Comparison of ENCODE assay signal across 8 cellular contexts in the genomic region with DNA sequence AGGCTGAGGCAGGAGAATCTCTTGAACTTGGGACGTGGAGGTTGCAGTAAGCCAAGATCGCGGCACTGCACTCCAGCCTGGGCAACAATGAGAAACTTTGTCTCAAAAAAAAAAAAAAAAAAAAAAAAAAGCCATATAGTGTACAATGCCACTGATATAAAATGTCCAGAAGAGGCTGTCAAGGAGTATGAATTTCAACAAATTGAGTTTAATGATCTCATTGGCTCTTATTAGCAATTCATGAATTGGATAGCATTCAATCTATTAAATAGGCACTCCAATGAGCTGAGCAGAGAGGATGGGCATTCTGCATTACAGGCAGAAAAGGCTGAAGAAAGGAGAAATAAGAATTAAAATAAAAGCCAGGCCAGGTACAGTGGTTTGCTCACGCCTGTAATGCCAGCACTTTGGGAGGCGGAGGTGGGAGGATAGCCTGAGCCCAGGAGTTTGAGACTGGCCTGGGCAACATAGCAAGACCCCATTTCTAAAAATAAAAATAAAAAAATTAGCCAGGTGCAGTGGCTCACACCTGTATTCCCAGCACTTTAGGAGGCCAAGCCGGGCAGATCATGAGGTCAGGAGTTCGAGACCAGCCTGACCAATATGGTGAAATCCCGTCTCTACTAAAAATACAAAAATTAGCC. TPM values are rescaled to one million over a fixed set of nuclear protein-coding genes. Genes with fewer than 3 reads are reported as not detected.
A peak's percentile ranks its signal among the peaks of the same experiment; 100 is the strongest.
DNase-seq lines count a peak whose midpoint lies in the region; ATAC-seq and TF ChIP-seq lines count a peak whose summit lies in the region.

No MANE protein-coding gene starts in this region.

- peaks cover 28% of the 10 kb centered on the region for H3K4me1 ChIP-seq in CD4-positive, alpha-beta memory T cell (ENCODE audit: insufficient read depth, low read length)
- H3K4me1 ChIP-seq in OCI-LY1 (ENCODE audit: insufficient read depth, low read length, severe bottlenecking) (peaks cover 45% of the 10 kb centered on the region), mucosa of descending colon (ENCODE audit: low read depth) (peaks cover 26% of the 10 kb centered on the region)

- H3K36me3 ChIP-seq in CD4-positive, alpha-beta memory T cell (ENCODE audit: insufficient read depth, low read length), result no peaks in the 10 kb centered on the region
- H3K36me3 ChIP-seq in OCI-LY1 (ENCODE audit: insufficient read depth, low read length) (no peaks in the 10 kb centered on the region; the same call in 1 of the 2 replicates), mucosa of descending colon (ENCODE audit: low read depth) (no peaks in the 10 kb centered on the region)

- peak overlapping the region; percentile 76; the same call in 1 of the 2 replicates for H3K4me2 ChIP-seq in OCI-LY1 (ENCODE audit: low read length)

- H3K9ac ChIP-seq in OCI-LY1 (ENCODE audit: low read length), result no peak overlapping the region; the same call in 1 of the 2 replicates

- ATAC-seq in mucosa of descending colon, result no peak
- no peak for ATAC-seq in HG02884 (IDR thresholded peaks at IDR 0.05; ENCODE audit: unreplicated experiment)

- no peaks in the 10 kb centered on the region for H3F3A ChIP-seq in OCI-LY1 (ENCODE audit: insufficient read depth, low read length)

- no peak for TF ChIP-seq CTCF in OCI-LY1 (IDR thresholded peaks at IDR 0.05; ENCODE audit: low read length)
- TF ChIP-seq CTCF in endothelial cell (IDR thresholded peaks at IDR 0.05; ENCODE audit: unreplicated experiment), result no peak
- TF ChIP-seq CTCF in osteocyte (IDR thresholded peaks at IDR 0.05), result no peak
- TF ChIP-seq CTCF in mucosa of descending colon (IDR thresholded peaks at IDR 0.05), result no peak

- peak overlapping the region; percentile 66 for H3K27ac ChIP-seq in CD4-positive, alpha-beta memory T cell (ENCODE audit: low read depth, low read length)
- no peak overlapping the region for H3K27ac ChIP-seq in OCI-LY1 (ENCODE audit: low read depth, low read length, poor library complexity, severe bottlenecking)

- peak overlapping the region in 1 of 2 donors; percentile 19 for H3K4me3 ChIP-seq in CD4-positive, alpha-beta memory T cell (ENCODE audit: low read length in 2 of 2)
- H3K4me3 ChIP-seq in OCI-LY1 (ENCODE audit: low read depth, low read length, poor library complexity, severe bottlenecking) (peak overlapping the region; percentile 51), mucosa of descending colon (no peak overlapping the region)

- POLR2A ChIA-PET in CD4-positive, alpha-beta memory T cell (lab: Charles Lee; ENCODE audit: partially characterized antibody), result interaction anchor here (0.7 to 5.1 kb wide), 10 partner anchors 18 to 199 kb away, joined by 3 to 45 read pairs (median 4); a partner anchor contains a TSS

- peak overlapping the region in 6 of 8 donors; percentile 80 to 90 (median 84) for H3K4me3 Mint-ChIP-seq in CD4-positive, alpha-beta memory T cell
- H3K4me3 Mint-ChIP-seq in endothelial cell (ENCODE audit: unreplicated experiment) (peak overlapping the region; percentile 71), osteocyte (ENCODE audit: unreplicated experiment) (peak overlapping the region; percentile 76)

- H3K27ac Mint-ChIP-seq in CD4-positive, alpha-beta memory T cell, result peak overlapping the region in 6 of 7 donors; percentile 93 to 96 (median 94)
- no peak overlapping the region for H3K27ac Mint-ChIP-seq in endothelial cell (ENCODE audit: unreplicated experiment)
- H3K27ac Mint-ChIP-seq in osteocyte (ENCODE audit: unreplicated experiment), result peak overlapping the region; percentile 92

- H3K4me1 Mint-ChIP-seq in CD4-positive, alpha-beta memory T cell, result peaks cover 8 to 23% (median 18%) of the 10 kb centered on the region in 4 donors
- peaks cover 6% of the 10 kb centered on the region for H3K4me1 Mint-ChIP-seq in endothelial cell (ENCODE audit: unreplicated experiment)
- peaks cover 27% of the 10 kb centered on the region for H3K4me1 Mint-ChIP-seq in osteocyte (ENCODE audit: unreplicated experiment)

- H3K9me2 ChIP-seq in OCI-LY1 (ENCODE audit: low read depth, low read length), result no peaks in the 10 kb centered on the region

- H3K79me2 ChIP-seq in OCI-LY1 (ENCODE audit: insufficient read depth, low read length), result peaks cover 36% of the 10 kb centered on the region

- H4K20me1 ChIP-seq in OCI-LY1 (ENCODE audit: insufficient read depth, low read length), result no peaks in the 10 kb centered on the region

- no peak for DNase-seq in CD4-positive, alpha-beta memory T cell
- DNase-seq in endothelial cell (ENCODE audit: low spot score), result no peak
- no peak for DNase-seq in osteocyte (ENCODE audit: extremely low spot score, unreplicated experiment)
- no peak for DNase-seq in mucosa of descending colon
- DNase-seq in T-helper 9 cell, result no peak
- DNase-seq in effector CD8-positive, alpha-beta T cell (lab: John Stamatoyannopoulos, UW), result no peak

- H3K27me3 ChIP-seq in CD4-positive, alpha-beta memory T cell (ENCODE audit: insufficient read depth, low read length), result no peaks in the 10 kb centered on the region
- H3K27me3 ChIP-seq in OCI-LY1 (ENCODE audit: insufficient read depth, low read length), result no peaks in the 10 kb centered on the region

- H3K27me3 Mint-ChIP-seq in CD4-positive, alpha-beta memory T cell, result no peaks in the 10 kb centered on the region
- peaks cover 7% of the 10 kb centered on the region for H3K27me3 Mint-ChIP-seq in endothelial cell (ENCODE audit: unreplicated experiment)
- H3K27me3 Mint-ChIP-seq in osteocyte (ENCODE audit: unreplicated experiment), result no peaks in the 10 kb centered on the region

- H3K36me3 Mint-ChIP-seq in CD4-positive, alpha-beta memory T cell, result no peaks in the 10 kb centered on the region
- peaks cover 3% of the 10 kb centered on the region for H3K36me3 Mint-ChIP-seq in endothelial cell (ENCODE audit: low read depth, unreplicated experiment)
- H3K36me3 Mint-ChIP-seq in osteocyte (ENCODE audit: unreplicated experiment), result no peaks in the 10 kb centered on the region

- CTCF ChIA-PET in CD4-positive, alpha-beta memory T cell (lab: Charles Lee; ENCODE audit: partially characterized antibody), result interaction anchor here (0.9 to 1.9 kb wide), 3 partner anchors 154 to 191 kb away, joined by 5 to 8 read pairs (median 6); no protein-coding TSS in a partner anchor

- H3K9me3 ChIP-seq in CD4-positive, alpha-beta memory T cell (ENCODE audit: control insufficient read depth in 1 of 2, low read length in 2 of 2), result no peaks in the 10 kb centered on the region
- H3K9me3 ChIP-seq in OCI-LY1 (ENCODE audit: low read length) (no peaks in the 10 kb centered on the region), mucosa of descending colon (no peaks in the 10 kb centered on the region)

- intact Hi-C loops in CD4-positive, alpha-beta memory T cell (cut with micrococcal nuclease), result loop anchor here (1.0 to 2.0 kb wide), 2 partner anchors 17 to 30 kb away; a partner anchor contains a TSS
- intact Hi-C loops in mucosa of descending colon (cut with DNase I, micrococcal nuclease), result no loop called here

- H3K9me3 Mint-ChIP-seq in CD4-positive, alpha-beta memory T cell, result no peaks in the 10 kb centered on the region
- H3K9me3 Mint-ChIP-seq in endothelial cell (ENCODE audit: unreplicated experiment), result no peaks in the 10 kb centered on the region
- no peaks in the 10 kb centered on the region for H3K9me3 Mint-ChIP-seq in osteocyte (ENCODE audit: unreplicated experiment)

- H2AFZ ChIP-seq in OCI-LY1 (ENCODE audit: low read length), result peak overlapping the region; percentile 98

RNA-seq across cellular contexts. Expression of a gene that starts 0.8 kb away (rescaled TPM):
- 10 to 100 TPM; 19.8 to 19.9 TPM for total RNA-seq in CD4-positive, alpha-beta memory T cell
- 10 to 100 TPM in 1 of 2 donors, 1 to 10 TPM in 1; 3.8 to 10.8 TPM for polyA plus RNA-seq in CD4-positive, alpha-beta memory T cell
- 49.6 TPM for total RNA-seq in endothelial cell (ENCODE audit: unreplicated experiment)
- total RNA-seq in osteocyte, result 40.2 and 40.8 TPM in 2 replicates
- total RNA-seq in mucosa of descending colon, result 10 to 100 TPM; 21.1 to 47.8 (median 22.1) TPM

RNA-seq across cellular contexts. Expression of a gene that starts 18.4 kb away (rescaled TPM):
- total RNA-seq in CD4-positive, alpha-beta memory T cell, result 10 to 100 TPM; 88.2 to 88.3 TPM
- 10 to 100 TPM; 44.9 to 94.4 TPM for polyA plus RNA-seq in CD4-positive, alpha-beta memory T cell
- total RNA-seq in endothelial cell (ENCODE audit: unreplicated experiment), result 1.2 TPM
- total RNA-seq in osteocyte, result 148 and 165 TPM in 2 replicates
- 10 to 100 TPM; 30.6 to 45.5 (median 35.9) TPM for total RNA-seq in mucosa of descending colon

RNA-seq across cellular contexts. Expression of a gene that starts 30.1 kb away (rescaled TPM):
- total RNA-seq in CD4-positive, alpha-beta memory T cell, result 10 to 100 TPM; 30.6 to 31.6 TPM
- 10 to 100 TPM; 65.9 to 76.4 TPM for polyA plus RNA-seq in CD4-positive, alpha-beta memory T cell
- total RNA-seq in endothelial cell (ENCODE audit: unreplicated experiment) (117 TPM), osteocyte (108 and 109 TPM in 2 replicates), mucosa of descending colon (100 to 1,000 TPM in 2 of 3 donors, 10 to 100 TPM in 1; 75.4 to 130 (median 104) TPM)

Comparison
In these comparisons a context has a peak if more than half of its experiments do, and no peak if none do; other contexts are left out.
1. RNA of a gene that starts 18.4 kb away (total RNA-seq): 148 to 165 TPM in osteocyte, 88.2 to 88.3 TPM in CD4-positive, alpha-beta memory T cell and 30.6 to 45.5 TPM in mucosa of descending colon; 1.2 TPM in endothelial cell (single experiment); every median in the first group is over 10 times any median in the second.
2. Peak in every context shown above with its lines, with median percentiles within 50 percentile points of each other: H3K4me3 Mint-ChIP-seq.